In the genomic region with DNA sequence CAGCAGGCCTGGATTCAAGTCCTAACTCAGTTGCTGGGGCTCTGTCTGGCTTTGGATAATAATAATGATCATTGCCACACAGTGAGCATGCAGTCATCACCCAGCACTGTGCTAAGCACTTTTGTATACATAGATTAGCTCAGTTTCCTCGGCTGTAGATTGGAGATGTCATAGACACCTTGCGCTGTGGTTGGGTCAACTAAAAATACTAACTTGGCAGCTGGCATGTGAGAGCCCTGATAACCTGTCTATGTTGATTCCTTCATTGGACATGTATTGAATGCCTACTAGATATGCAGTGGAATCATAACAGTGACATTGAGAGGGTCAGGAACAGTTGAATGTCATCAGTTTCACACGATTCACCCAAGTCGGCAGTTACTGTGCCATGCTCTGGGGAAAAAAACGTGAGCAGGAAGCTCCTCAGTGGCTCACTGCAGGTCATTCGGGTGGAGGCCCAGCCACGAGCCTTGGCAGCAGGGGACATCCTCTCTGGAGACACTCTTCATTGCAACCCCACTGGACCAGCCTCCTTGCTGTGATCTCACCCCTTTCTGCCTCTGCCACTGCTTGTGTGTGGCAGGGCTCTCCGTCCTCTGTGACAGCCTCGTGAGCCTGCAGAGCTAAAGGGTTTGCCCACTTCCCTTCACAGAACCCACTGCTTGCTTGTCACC, we compare ENCODE assay signal across 23 cellular contexts.
"Had no signal": no experiment of that assay in that cellular context is flagged by ENCODE, and none has a peak within 500 bp of the region (broad histone marks: within the 10 kb centered on the region; RNA-seq: fewer than 3 reads in every experiment).

No MANE protein-coding gene starts in this region.

- H3K27me3 ChIP-seq: esophagus muscularis mucosa, gastrocnemius medialis, neural progenitor cell, spleen, thyroid gland had no signal

- H3K36me3 Mint-ChIP-seq: mesothelial cell of epicardium, neural progenitor cell had no signal

- H3K4me1 ChIP-seq: gastrocnemius medialis had no signal

- H3K4me3 Mint-ChIP-seq: activated CD4-positive, alpha-beta T cell treated with anti-CD3 and anti-CD28 coated beads, Interleukin-2, amount 10 ng/mL, durations not matched to agents 24 days and 14 days; activated CD8-positive, alpha-beta T cell treated with anti-CD3 and anti-CD28 coated beads for 36 hours; activated naive CD4-positive, alpha-beta T cell treated with anti-CD3 and anti-CD28 coated beads, Interleukin-2, amount 50 U/mL, for 24 hours; brain; mesothelial cell of epicardium; neural progenitor cell had no signal

- FAIRE-seq: keratinocyte had no signal

- H3K27ac Mint-ChIP-seq: activated CD4-positive, alpha-beta T cell treated with anti-CD3 and anti-CD28 coated beads, Interleukin-2, amount 10 ng/mL, durations not matched to agents 24 days and 14 days; activated CD8-positive, alpha-beta T cell treated with anti-CD3 and anti-CD28 coated beads for 36 hours; activated naive CD4-positive, alpha-beta T cell treated with anti-CD3 and anti-CD28 coated beads, Interleukin-2, amount 50 U/mL, for 24 hours; mesothelial cell of epicardium; neural progenitor cell had no signal

- ATAC-seq: activated CD4-positive, CD25-positive, alpha-beta regulatory T cell treated with anti-CD3 and anti-CD28 coated beads, Interleukin-2, amount 50 U/mL, for 24 hours; activated CD8-positive, alpha-beta T cell treated with anti-CD3 and anti-CD28 coated beads for 36 hours; gastrocnemius medialis; left lobe of liver had no signal

- H3K9me3 ChIP-seq: esophagus muscularis mucosa, gastrocnemius medialis, thyroid gland had no signal

- H2AFZ ChIP-seq: neural progenitor cell had no signal

- H3K4me3 ChIP-seq: esophagus muscularis mucosa, gastrocnemius medialis, neural progenitor cell, spleen, thyroid gland had no signal

- H3K9ac ChIP-seq: neural progenitor cell had no signal

- H3K36me3 ChIP-seq: gastrocnemius medialis, neural progenitor cell, spleen, thyroid gland had no signal

- H3K9me3 Mint-ChIP-seq: activated CD4-positive, alpha-beta T cell treated with anti-CD3 and anti-CD28 coated beads, Interleukin-2, amount 10 ng/mL, durations not matched to agents 24 days and 14 days; activated CD8-positive, alpha-beta T cell treated with anti-CD3 and anti-CD28 coated beads for 36 hours; activated naive CD4-positive, alpha-beta T cell treated with anti-CD3 and anti-CD28 coated beads, Interleukin-2, amount 50 U/mL, for 24 hours; neural progenitor cell had no signal

- DNase-seq: activated CD4-positive, alpha-beta T cell treated with anti-CD3 and anti-CD28 coated beads, Interleukin-2, amount 10 ng/mL, durations not matched to agents 24 days and 14 days; activated CD8-positive, alpha-beta T cell treated with anti-CD3 and anti-CD28 coated beads for 36 hours; activated gamma-delta T cell treated with Interleukin-2 at 50 U/mL for 16 hours; activated T-cell treated with anti-CD3 and anti-CD28 coated beads, Interleukin-2, amount 50 U/mL, for 1 hour; anterior cingulate cortex; caudate nucleus; effector CD8-positive, alpha-beta T cell; gastrocnemius medialis; naive thymus-derived CD8-positive, alpha-beta T cell; spleen; stimulated activated CD4-positive, alpha-beta T cell treated with anti-CD3 and anti-CD28 coated beads, Interleukin-4, amount 100 ng/mL, for 1 hour; stimulated activated naive CD4-positive, alpha-beta T cell; T-helper 2 cell; thyroid gland had no signal

- H3K27ac ChIP-seq: esophagus muscularis mucosa, gastrocnemius medialis, neural progenitor cell, spleen, thyroid gland, VCaP had no signal

- H3K27me3 Mint-ChIP-seq: activated CD4-positive, alpha-beta T cell treated with anti-CD3 and anti-CD28 coated beads, Interleukin-2, amount 10 ng/mL, durations not matched to agents 24 days and 14 days; activated CD8-positive, alpha-beta T cell treated with anti-CD3 and anti-CD28 coated beads for 36 hours; activated naive CD4-positive, alpha-beta T cell treated with anti-CD3 and anti-CD28 coated beads, Interleukin-2, amount 50 U/mL, for 24 hours; brain had no signal

- H3K4me2 ChIP-seq: neural progenitor cell had no signal
